ENCODE assay signal across 4 cellular contexts in the genomic region with DNA sequence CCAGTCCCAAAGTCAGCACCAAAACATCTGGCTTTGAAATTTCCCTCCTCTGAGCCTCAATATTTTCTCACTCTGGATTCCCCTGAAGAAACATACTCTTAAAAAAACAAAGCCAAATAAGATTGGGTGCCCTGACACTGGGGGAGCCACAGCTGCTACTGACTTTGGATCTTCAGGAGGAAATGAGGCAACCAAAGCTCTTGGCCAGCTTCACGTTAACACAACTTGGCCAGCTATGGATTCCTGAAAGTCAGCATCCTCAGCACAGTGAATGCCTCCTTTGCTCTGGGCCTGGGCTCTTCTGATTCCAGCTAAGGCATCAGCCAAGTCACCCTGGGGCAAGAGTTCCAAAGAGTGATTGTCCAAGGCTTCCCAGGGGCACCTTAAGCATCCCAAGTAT.
"Had no signal": no experiment of that assay in that cellular context is flagged by ENCODE, and none has a peak within 500 bp of the region (broad histone marks: within the 10 kb centered on the region; RNA-seq: fewer than 3 reads in every experiment).

No MANE protein-coding gene starts in this region.

- H3K4me3 ChIP-seq: GM23338 had no signal

- DNase-seq: H9, HCEC 1CT, IMR-90 had no signal
